In genomic region chr19:2221918-2222317, GRCh38 we compare ENCODE assay signal across 15 cellular contexts. TPM values are rescaled to one million over a fixed set of nuclear protein-coding genes. Genes with fewer than 3 reads are reported as not detected.
A peak's percentile ranks its signal among the peaks of the same experiment; 100 is the strongest.
DNase-seq lines count a peak whose midpoint lies in the region; ATAC-seq and TF ChIP-seq lines count a peak whose summit lies in the region.
"Had no signal": no experiment of that assay in that cellular context is flagged by ENCODE, and none has a peak within 500 bp of the region (broad histone marks: within the 10 kb centered on the region; RNA-seq: fewer than 3 reads in every experiment).

No MANE protein-coding gene starts in this region.

- H3K4ac ChIP-seq in mesenchymal stem cell (ENCODE audit: low read depth in 1 of 2, low read length in 2 of 2) = no peak overlapping the region

- H3K9me3 ChIP-seq in A673 (ENCODE audit: low read depth, low read length, poor library complexity, severe bottlenecking) (no peaks in the 10 kb centered on the region), mesenchymal stem cell (ENCODE audit: control insufficient read depth, low read length) (no peaks in the 10 kb centered on the region)

- no peak overlapping the region for H3K4me2 ChIP-seq in mesenchymal stem cell (ENCODE audit: low read length, poor library complexity, severe bottlenecking)

- H3K23ac ChIP-seq in mesenchymal stem cell (ENCODE audit: low read length in 2 of 2) = no peak overlapping the region

- WGBS in mesenchymal stem cell = 92% methylated on average over 20 of the region's 20 CpGs

- TF ChIP-seq CTCF in A673 (conservative IDR thresholded peaks at IDR 0.05; ENCODE audit: low read depth, low read length) (peak; percentile 42), astrocyte of the spinal cord (IDR thresholded peaks at IDR 0.05; ENCODE audit: low read depth, low read length) (peak; percentile 38)

- H3K14ac ChIP-seq in mesenchymal stem cell (ENCODE audit: low read length in 2 of 2) = no peak overlapping the region

- H3K27ac ChIP-seq in A673 (ENCODE audit: low read depth, low read length, poor library complexity, severe bottlenecking) = peak overlapping the region; percentile 57
- peak overlapping the region; percentile 56 for H3K27ac ChIP-seq in mesenchymal stem cell (ENCODE audit: low read length, poor library complexity, severe bottlenecking)

- peak overlapping the region; percentile 23 for H2AK5ac ChIP-seq in mesenchymal stem cell (ENCODE audit: low read length, severe bottlenecking)

- in situ Hi-C loops in astrocyte of the spinal cord (cut with HindIII; ENCODE audit: low sequenced_read_pairs) = no loop called here

- no peak overlapping the region for H4K91ac ChIP-seq in mesenchymal stem cell (ENCODE audit: low read length)

- ATAC-seq in GM18511 (IDR thresholded peaks at IDR 0.05; ENCODE audit: unreplicated experiment) = no peak

- H3K79me1 ChIP-seq in mesenchymal stem cell (replicated peaks; ENCODE audit: low read length, poor library complexity, severe bottlenecking) = peaks cover 37% of the 10 kb centered on the region

- DNase-seq in A673 (ENCODE audit: low spot score) (peak; percentile 28), H7 (peak; percentile 82), astrocyte of the spinal cord (ENCODE audit: low read depth, low spot score) (no peak), mesenchymal stem cell (no peak), T1000 (lab: John Stamatoyannopoulos, UW) (no peak), pons (ENCODE audit: low spot score) (no peak)
- no peak for DNase-seq in stimulated activated CD4-positive, alpha-beta T cell treated with anti-CD3 and anti-CD28 coated beads, Interleukin-4, amount 100 ng/mL, for 1 hour
- DNase-seq: activated CD4-positive, alpha-beta T cell treated with anti-CD3 and anti-CD28 coated beads, Interleukin-2, amount 50 U/mL, for 1 hour; mammary epithelial cell; NCI-H1092; NCI-H446 treated with DMSO at 0.1 percent for 48 hours; RPMI8226 had no signal

- intact Hi-C loops in A673 (cut with micrococcal nuclease; ENCODE audit: unreplicated experiment) = no loop called here

- CTCF ChIA-PET in A673 (lab: Charles Lee) = interaction anchor here (0.5 to 1.1 kb wide), 2 partner anchors 66 to 170 kb away, joined by 4 to 5 read pairs; no protein-coding TSS in a partner anchor

- no peak overlapping the region for H2BK5ac ChIP-seq in mesenchymal stem cell (ENCODE audit: low read depth, low read length, poor library complexity, severe bottlenecking)

- peak overlapping the region; percentile 49 for H3K9ac ChIP-seq in mesenchymal stem cell (ENCODE audit: low read length)

- H3K4me3 ChIP-seq in A673 (ENCODE audit: low read depth, low read length, poor library complexity, severe bottlenecking) (no peak overlapping the region), H7 (ENCODE audit: insufficient read depth, low read depth, low read length) (no peak overlapping the region), astrocyte of the spinal cord (ENCODE audit: low read depth, low read length) (no peak overlapping the region), mesenchymal stem cell (ENCODE audit: insufficient read depth in 1 of 2, low read depth in 1 of 2, low read length in 2 of 2) (no peak overlapping the region)

- no peaks in the 10 kb centered on the region for H3K27me3 ChIP-seq in A673 (replicated peaks; ENCODE audit: insufficient read depth, low read depth, low read length, poor library complexity)
- no peaks in the 10 kb centered on the region for H3K27me3 ChIP-seq in H7 (ENCODE audit: control insufficient read depth, insufficient read depth, low read length)
- no peaks in the 10 kb centered on the region for H3K27me3 ChIP-seq in mesenchymal stem cell (ENCODE audit: control insufficient read depth in 1 of 2, insufficient read depth in 1 of 2, low read length in 2 of 2)

- no peak overlapping the region for H4K8ac ChIP-seq in mesenchymal stem cell (ENCODE audit: low read length)

- H3K36me3 ChIP-seq in A673 (ENCODE audit: insufficient read depth, low read length, poor library complexity, severe bottlenecking) = peaks cover 60% of the 10 kb centered on the region
- peaks cover 10% of the 10 kb centered on the region for H3K36me3 ChIP-seq in H7 (replicated peaks; ENCODE audit: control insufficient read depth, insufficient read depth, low read length)
- H3K36me3 ChIP-seq in mesenchymal stem cell (ENCODE audit: control insufficient read depth in 1 of 2, insufficient read depth in 2 of 2, low read depth in 1 of 2, low read length in 2 of 2) = peaks cover 87 to 89% of the 10 kb centered on the region in 2 experiments

- H3K18ac ChIP-seq in mesenchymal stem cell (ENCODE audit: low read depth in 1 of 2, low read length in 2 of 2) = no peak overlapping the region

- no peak overlapping the region for H2AFZ ChIP-seq in mesenchymal stem cell (ENCODE audit: low read depth, low read length)

- H2BK12ac ChIP-seq in mesenchymal stem cell (ENCODE audit: low read length in 2 of 2) = no peak overlapping the region

- H2BK120ac ChIP-seq in mesenchymal stem cell (ENCODE audit: low read depth, low read length) = no peak overlapping the region

- no TSS peak for BruUV-seq in A673 (replicated peaks; lab: Mats Ljungman, UMichigan)

- H2BK15ac ChIP-seq in mesenchymal stem cell (ENCODE audit: low read depth, poor library complexity, severe bottlenecking) = no peak overlapping the region

- H3K4me1 ChIP-seq in A673 (ENCODE audit: insufficient read depth, low read length, poor library complexity, severe bottlenecking) (no peaks in the 10 kb centered on the region), mesenchymal stem cell (ENCODE audit: control insufficient read depth, insufficient read depth, low read depth, low read length) (peaks cover 36% of the 10 kb centered on the region)

- POLR2A ChIA-PET in A673 (lab: Charles Lee; ENCODE audit: low non-redundant PET) = interaction anchor here (0.6 kb wide), 2 partner anchors 69 to 856 kb away, joined by 3 read pairs; no protein-coding TSS in a partner anchor

RNA-seq across cellular contexts. Expression of gene PLEKHJ1, which starts 14.2 kb away (rescaled TPM):
- 73.7 and 75.9 TPM in 2 replicates for total RNA-seq in A673 (2021)
- 269 and 295 TPM in 2 replicates for total RNA-seq in H7 (2014; rRNA removed; shearing (Covaris generic))
- 53.7 TPM for polyA plus RNA-seq in mesenchymal stem cell (2013, experiment 1 of 2)
- 52.9 TPM for polyA plus RNA-seq in mesenchymal stem cell (2013, experiment 2 of 2)

RNA-seq across cellular contexts. Expression of gene SF3A2, which starts 14.7 kb away (rescaled TPM):
- total RNA-seq in A673 (2021) = 186 and 187 TPM in 2 replicates
- 107 and 115 TPM in 2 replicates for total RNA-seq in H7 (2014; rRNA removed; shearing (Covaris generic))
- polyA plus RNA-seq in mesenchymal stem cell (2013, experiment 1 of 2) = 66.8 TPM
- 60.7 TPM for polyA plus RNA-seq in mesenchymal stem cell (2013, experiment 2 of 2)

RNA-seq across cellular contexts. Expression of gene AMH, which starts 27.2 kb away (rescaled TPM):
- total RNA-seq in A673 (2021) = 15.1 and 16.3 TPM in 2 replicates
- total RNA-seq in H7 (2014; rRNA removed; shearing (Covaris generic)) = 10.5 and 12.8 TPM in 2 replicates
- 3.1 TPM for polyA plus RNA-seq in mesenchymal stem cell (2013, experiment 1 of 2)
- 3.1 TPM for polyA plus RNA-seq in mesenchymal stem cell (2013, experiment 2 of 2)

RNA-seq across cellular contexts. Expression of gene JSRP1, which starts 34.3 kb away (rescaled TPM):
- 0.73 TPM in 1 of 2 replicates, not detected in the other for total RNA-seq in A673 (2021)
- not detected in 2 replicates for total RNA-seq in H7 (2014; rRNA removed; shearing (Covaris generic))
- 0.17 TPM for polyA plus RNA-seq in mesenchymal stem cell (2013, experiment 1 of 2)
- 0.10 TPM for polyA plus RNA-seq in mesenchymal stem cell (2013, experiment 2 of 2)
- total RNA-seq: endothelial cell of umbilical vein, omental fat pad had no signal
- polyA plus RNA-seq: endothelial cell of umbilical vein, mammary epithelial cell had no signal

RNA-seq across cellular contexts. Expression of gene DOT1L, which starts 58.2 kb away (rescaled TPM):
- 71.2 and 78.8 TPM in 2 replicates for total RNA-seq in A673 (2021)
- total RNA-seq in H7 (2014; rRNA removed; shearing (Covaris generic)) = 13.3 and 18.0 TPM in 2 replicates
- 8.7 TPM for polyA plus RNA-seq in mesenchymal stem cell (2013, experiment 1 of 2)
- 8.0 TPM for polyA plus RNA-seq in mesenchymal stem cell (2013, experiment 2 of 2)

Comparison
In these comparisons a context has a peak if more than half of its experiments do, and no peak if none do; other contexts are left out.
1. DNase-seq: peak in A673 (single experiment) and H7 (single experiment); none in astrocyte of the spinal cord (single experiment), mesenchymal stem cell (single experiment), T1000 (single experiment), stimulated activated CD4-positive, alpha-beta T cell treated with anti-CD3 and anti-CD28 coated beads, Interleukin-4, amount 100 ng/mL, for 1 hour (single experiment) and pons (single experiment).